9 cellular contexts compared by ENCODE assay signal in the genomic region with DNA sequence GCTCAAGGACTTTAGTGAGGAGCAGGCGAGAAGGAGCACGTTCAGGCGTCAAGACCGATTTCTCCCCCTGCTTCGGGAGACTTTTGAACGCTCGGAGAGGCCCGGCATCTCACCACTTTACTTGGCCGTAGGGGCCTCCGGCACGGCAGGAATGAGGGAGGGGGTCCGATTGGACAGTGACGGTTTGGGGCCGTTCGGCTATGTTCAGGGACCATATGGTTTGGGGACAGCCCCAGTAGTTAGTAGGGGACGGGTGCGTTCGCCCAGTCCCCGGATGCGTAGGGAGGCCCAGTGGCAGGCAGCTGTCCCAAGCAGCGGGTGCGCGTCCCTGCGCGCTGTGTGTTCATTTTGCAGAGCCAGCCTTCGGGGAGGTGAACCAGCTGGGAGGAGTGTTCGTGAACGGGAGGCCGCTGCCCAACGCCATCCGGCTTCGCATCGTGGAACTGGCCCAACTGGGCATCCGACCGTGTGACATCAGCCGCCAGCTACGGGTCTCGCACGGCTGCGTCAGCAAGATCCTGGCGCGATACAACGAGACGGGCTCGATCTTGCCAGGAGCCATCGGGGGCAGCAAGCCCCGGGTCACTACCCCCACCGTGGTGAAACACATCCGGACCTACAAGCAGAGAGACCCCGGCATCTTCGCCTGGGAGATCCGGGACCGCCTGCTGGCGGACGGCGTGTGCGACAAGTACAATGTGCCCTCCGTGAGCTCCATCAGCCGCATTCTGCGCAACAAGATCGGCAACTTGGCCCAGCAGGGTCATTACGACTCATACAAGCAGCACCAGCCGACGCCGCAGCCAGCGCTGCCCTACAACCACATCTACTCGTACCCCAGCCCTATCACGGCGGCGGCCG. TPM values are rescaled to one million over a fixed set of nuclear protein-coding genes. Genes with fewer than 3 reads are reported as not detected.
DNase-seq lines count a peak whose midpoint lies in the region; ATAC-seq and TF ChIP-seq lines count a peak whose summit lies in the region.
"Had no signal": no experiment of that assay in that cellular context is flagged by ENCODE, and none has a peak within 500 bp of the region (broad histone marks: within the 10 kb centered on the region; RNA-seq: fewer than 3 reads in every experiment).

No MANE protein-coding gene starts in this region.

- H3K79me2 ChIP-seq in MM.1S (ENCODE audit: low read length), result no peaks in the 10 kb centered on the region

- intact Hi-C loops in psoas muscle (cut with DNase I), result no loop called here

- H3K9me3 ChIP-seq in psoas muscle (no peaks in the 10 kb centered on the region), MM.1S (replicated peaks; ENCODE audit: insufficient read depth, low read length) (no peaks in the 10 kb centered on the region)

- H3F3A ChIP-seq in MM.1S (ENCODE audit: insufficient read depth, low read length), result no peaks in the 10 kb centered on the region

- DNase-seq in NCI-H460 (ENCODE audit: extremely low read depth, low read depth), result peak; percentile 46
- DNase-seq in epithelial cell of esophagus (ENCODE audit: low read depth), result peak; percentile 65
- DNase-seq in psoas muscle, result peak in 1 of 2 donors; percentile 71
- DNase-seq in MM.1S, result no peak
- DNase-seq in stimulated activated CD4-positive, alpha-beta T cell treated with anti-CD3 and anti-CD28 coated beads, Interleukin-4, amount 100 ng/mL, for 1 hour, result no peak
- DNase-seq: effector memory CD4-positive, alpha-beta T cell had no signal

- H3K4me3 ChIP-seq in GM12875 (ENCODE audit: low read depth, low read length) (peak overlapping the region; percentile 34), epithelial cell of esophagus (ENCODE audit: low read length) (peak overlapping the region; percentile 81), psoas muscle (peak overlapping the region; percentile 60), MM.1S (ENCODE audit: low read length) (no peak overlapping the region)

- TF ChIP-seq CTCF in GM12875 (IDR thresholded peaks at IDR 0.05; ENCODE audit: borderline replicate concordance, insufficient read depth, low read depth, low read length), result no peak
- peak; percentile 14 for TF ChIP-seq CTCF in epithelial cell of esophagus (IDR thresholded peaks at IDR 0.05; ENCODE audit: insufficient read depth, low read depth, low read length, missing control alignments)
- no peak for TF ChIP-seq CTCF in psoas muscle (IDR thresholded peaks at IDR 0.05)
- TF ChIP-seq CTCF in MM.1S (IDR thresholded peaks at IDR 0.05; ENCODE audit: low read length), result no peak

- no peaks in the 10 kb centered on the region for H3K36me3 ChIP-seq in psoas muscle (ENCODE audit: insufficient read depth in 1 of 2, low read depth in 1 of 2)
- H3K36me3 ChIP-seq in MM.1S (replicated peaks; ENCODE audit: insufficient read depth, low read length), result no peaks in the 10 kb centered on the region

- no peak overlapping the region for H3K4me2 ChIP-seq in MM.1S (ENCODE audit: low read depth, low read length)

- no peak overlapping the region for H3K9ac ChIP-seq in MM.1S (ENCODE audit: low read length)

- H2AFZ ChIP-seq in MM.1S (ENCODE audit: low read length), result no peak overlapping the region

- 1 to 3% (median 2%) methylated on average over 71 of the region's 71 CpGs for WGBS in psoas muscle, 3 donors

- no peak overlapping the region for H3K27ac ChIP-seq in psoas muscle
- no peak overlapping the region for H3K27ac ChIP-seq in MM.1S (ENCODE audit: low read length)

- H3K4me1 ChIP-seq in psoas muscle, result peaks cover 25% of the 10 kb centered on the region
- no peaks in the 10 kb centered on the region for H3K4me1 ChIP-seq in MM.1S (ENCODE audit: low read length)

- H3K9me2 ChIP-seq in MM.1S (replicated peaks; ENCODE audit: insufficient read depth, low read length), result no peaks in the 10 kb centered on the region

- ATAC-seq in psoas muscle (peak in 2 of 4 donors; percentile 19 to 32), HG03521 (IDR thresholded peaks at IDR 0.05; ENCODE audit: unreplicated experiment) (no peak), GM18873 (IDR thresholded peaks at IDR 0.05; ENCODE audit: low FRiP score, unreplicated experiment) (no peak)

- H4K20me1 ChIP-seq in MM.1S (ENCODE audit: insufficient read depth, low read length), result no peaks in the 10 kb centered on the region

- H3K27me3 ChIP-seq in psoas muscle (ENCODE audit: insufficient read depth in 3 of 3, low read length in 2 of 3), result peaks cover 0 to 100% (median 57%) of the 10 kb centered on the region in 3 donors
- no peaks in the 10 kb centered on the region for H3K27me3 ChIP-seq in MM.1S (replicated peaks; ENCODE audit: insufficient read depth, low read length)

RNA-seq across cellular contexts. Expression of gene PAX9, which starts 1.1 kb away (rescaled TPM):
- total RNA-seq in NCI-H460 (2014; rRNA removed; shearing (Covaris generic)), result 9.6 and 9.9 TPM in 2 replicates
- polyA plus RNA-seq in NCI-H460 (2014; cell fraction: nucleus; rRNA removed), result 5.2 and 8.6 TPM in 2 replicates
- total RNA-seq in psoas muscle, result 1 to 10 TPM in 1 of 4 donors, under 1 TPM in 3; 0.24 to 1.4 (median 0.56) TPM
- under 1 TPM; 0.13 to 0.49 (median 0.47) TPM for polyA plus RNA-seq in psoas muscle

Comparison
In these comparisons a context has a peak if more than half of its experiments do, and no peak if none do; other contexts are left out.
1. DNase-seq: peak in NCI-H460 (single experiment) and epithelial cell of esophagus (single experiment); none in MM.1S (single experiment) and stimulated activated CD4-positive, alpha-beta T cell treated with anti-CD3 and anti-CD28 coated beads, Interleukin-4, amount 100 ng/mL, for 1 hour (single experiment).